ENCODE assay signal across 33 cellular contexts in genomic region chr2:109009920-109010610, GRCh38. TPM values are rescaled to one million over a fixed set of nuclear protein-coding genes. Genes with fewer than 3 reads are reported as not detected.
DNase-seq lines count a peak whose midpoint lies in the region; ATAC-seq, FAIRE-seq and TF ChIP-seq lines count a peak whose summit lies in the region.
"Had no signal": no experiment of that assay in that cellular context is flagged by ENCODE, and none has a peak within 500 bp of the region (broad histone marks: within the 10 kb centered on the region; RNA-seq: fewer than 3 reads in every experiment).

No MANE protein-coding gene starts in this region.

- no peak overlapping the region for H2AK5ac ChIP-seq in trophoblast cell (ENCODE audit: low read length)

- peak; percentile 47 for ATAC-seq in activated CD8-positive, alpha-beta T cell treated with anti-CD3 and anti-CD28 coated beads for 36 hours
- no peak for ATAC-seq in activated CD8-positive, alpha-beta T cell treated with anti-CD3 and anti-CD28 coated beads, Interleukin-2, amount 10 ng/mL, durations not matched to agents 7 days and 5 days
- ATAC-seq in K562 = no peak; the same call in 2 of the 3 replicates
- ATAC-seq in HG03139 (IDR thresholded peaks at IDR 0.05; ENCODE audit: unreplicated experiment) = no peak
- ATAC-seq: body of pancreas; natural killer cell treated with Interleukin-12 subunit alpha and Interleukin-12 subunit beta and Interleukin-15 and Interleukin-18, amount 100 ng/mL, for 72 hours; upper lobe of right lung had no signal

- H4K8ac ChIP-seq in trophoblast cell (ENCODE audit: low read depth, low read length) = no peak overlapping the region

- no peak for TF ChIP-seq RAD21 in K562 (CRISPR knock-in tag; conservative IDR thresholded peaks at IDR 0.05 in 1 of 2, IDR thresholded peaks at IDR 0.05 in 1 of 2)

- no peak overlapping the region for H3K27ac Mint-ChIP-seq in activated CD8-positive, alpha-beta T cell treated with anti-CD3 and anti-CD28 coated beads for 36 hours
- no peak overlapping the region for H3K27ac Mint-ChIP-seq in activated CD8-positive, alpha-beta T cell treated with anti-CD3 and anti-CD28 coated beads, Interleukin-2, amount 10 ng/mL, durations not matched to agents 7 days and 5 days
- H3K27ac Mint-ChIP-seq in CD8-positive, alpha-beta memory T cell = no peak overlapping the region
- H3K27ac Mint-ChIP-seq: activated CD4-positive, alpha-beta T cell treated with anti-CD3 and anti-CD28 coated beads, Interleukin-2, amount 10 ng/mL, durations not matched to agents 24 days and 14 days; activated naive CD8-positive, alpha-beta T cell; dendritic cell treated with granulocyte-macrophage colony-stimulating factor and Interleukin-4, amounts not matched to agents 40 ng/mL and 50 ng/mL, for 4 days; H9; natural killer cell treated with Interleukin-12 subunit alpha and Interleukin-12 subunit beta and Interleukin-15 and Interleukin-18, amount 100 ng/mL, for 72 hours had no signal

- intact Hi-C loops in activated CD8-positive, alpha-beta T cell treated with anti-CD3 and anti-CD28 coated beads for 36 hours (cut with micrococcal nuclease) = no loop called here
- intact Hi-C loops in K562 (cut with micrococcal nuclease) = no loop called here

- no peak overlapping the region for H2BK12ac ChIP-seq in trophoblast cell (ENCODE audit: low read length)

- H3K4me3 ChIP-seq in K562 (no peak overlapping the region), trophoblast cell (ENCODE audit: low read depth, low read length) (no peak overlapping the region)
- no peak overlapping the region for H3K4me3 ChIP-seq in CD8-positive, alpha-beta memory T cell (ENCODE audit: low read length)
- H3K4me3 ChIP-seq: BLaER1 treated with 17β-estradiol and CSF1 and Interleukin-3, amounts not matched to agents 10 nM and 100 nM; body of pancreas; stomach; upper lobe of right lung had no signal

- H3K18ac ChIP-seq in trophoblast cell (ENCODE audit: low read length) = no peak overlapping the region

- POLR2A ChIA-PET in activated CD8-positive, alpha-beta T cell treated with anti-CD3 and anti-CD28 coated beads for 36 hours (lab: Charles Lee) = no interaction called here
- POLR2A ChIA-PET in activated CD8-positive, alpha-beta T cell treated with anti-CD3 and anti-CD28 coated beads, Interleukin-2, amount 10 ng/mL, durations not matched to agents 7 days and 5 days (lab: Charles Lee) = interaction anchor here (1.1 kb wide), 1 partner anchor 10 kb away, joined by 3 read pairs; no protein-coding TSS in a partner anchor
- POLR2A ChIA-PET in K562 (lab: Yijun Ruan, JAX) = interaction anchor here (0.6 kb wide), 1 partner anchor 41 kb away, joined by 3 read pairs; no protein-coding TSS in a partner anchor
- POLR2A ChIA-PET in CD8-positive, alpha-beta memory T cell (lab: Charles Lee) = no interaction called here

- no peak for TF ChIP-seq POLR2A in K562 (conservative IDR thresholded peaks at IDR 0.05)

- H4K12ac ChIP-seq in trophoblast cell (ENCODE audit: low read depth, low read length) = no peak overlapping the region

- no peak overlapping the region for H2BK120ac ChIP-seq in trophoblast cell (ENCODE audit: insufficient read depth, low read length, poor library complexity)

- H2BK5ac ChIP-seq in trophoblast cell (ENCODE audit: low read depth, low read length, poor library complexity) = no peak overlapping the region

- H3K27ac ChIP-seq in K562 (ENCODE audit: extremely low read depth, low read depth, low read length) (no peak overlapping the region), trophoblast cell (ENCODE audit: low read depth, low read length) (no peak overlapping the region)
- H3K27ac ChIP-seq in CD8-positive, alpha-beta memory T cell (ENCODE audit: low read depth, low read length) = no peak overlapping the region
- H3K27ac ChIP-seq: BLaER1 treated with 17β-estradiol and CSF1 and Interleukin-3, amounts not matched to agents 10 nM and 100 nM; body of pancreas; HL-60; stomach; upper lobe of right lung had no signal

- H4K91ac ChIP-seq in trophoblast cell (ENCODE audit: low read depth, low read length) = no peak overlapping the region

- no TSS peak for BruUV-seq in K562 (replicated peaks; lab: Mats Ljungman, UMichigan)

- in situ Hi-C loops in K562 (cut with MboI) = no loop called here

- WGBS in K562 (ENCODE audit: insufficient coverage, low coverage, missing lambda C conversion rate) = 2% methylated on average over 9 of the region's 9 CpGs
- no CpG with 5 or more reads among the region's 9 CpGs for whole genome bisulfite sequencing in trophoblast cell (ENCODE audit: extremely low coverage, insufficient coverage, insufficient read length)

- no peaks in the 10 kb centered on the region for H3K79me1 ChIP-seq in trophoblast cell (ENCODE audit: low read length)

- H3K4me1 Mint-ChIP-seq in activated CD8-positive, alpha-beta T cell treated with anti-CD3 and anti-CD28 coated beads for 36 hours (ENCODE audit: low read depth) = peaks cover 6% of the 10 kb centered on the region
- no peaks in the 10 kb centered on the region for H3K4me1 Mint-ChIP-seq in activated CD8-positive, alpha-beta T cell treated with anti-CD3 and anti-CD28 coated beads, Interleukin-2, amount 10 ng/mL, durations not matched to agents 7 days and 5 days (ENCODE audit: low read depth)
- peaks cover 0 to 5% (median 0%) of the 10 kb centered on the region in 3 donors for H3K4me1 Mint-ChIP-seq in CD8-positive, alpha-beta memory T cell

- H3K27me3 Mint-ChIP-seq in activated CD8-positive, alpha-beta T cell treated with anti-CD3 and anti-CD28 coated beads for 36 hours = no peaks in the 10 kb centered on the region
- no peaks in the 10 kb centered on the region for H3K27me3 Mint-ChIP-seq in activated CD8-positive, alpha-beta T cell treated with anti-CD3 and anti-CD28 coated beads, Interleukin-2, amount 10 ng/mL, durations not matched to agents 7 days and 5 days (ENCODE audit: low read depth)
- H3K27me3 Mint-ChIP-seq in CD8-positive, alpha-beta memory T cell = no peaks in the 10 kb centered on the region
- H3K27me3 Mint-ChIP-seq: activated naive CD8-positive, alpha-beta T cell had no signal

- no peaks in the 10 kb centered on the region for H3K9me3 Mint-ChIP-seq in activated CD8-positive, alpha-beta T cell treated with anti-CD3 and anti-CD28 coated beads for 36 hours
- H3K9me3 Mint-ChIP-seq in activated CD8-positive, alpha-beta T cell treated with anti-CD3 and anti-CD28 coated beads, Interleukin-2, amount 10 ng/mL, durations not matched to agents 7 days and 5 days (ENCODE audit: insufficient read depth) = no peaks in the 10 kb centered on the region
- H3K9me3 Mint-ChIP-seq in CD8-positive, alpha-beta memory T cell = no peaks in the 10 kb centered on the region
- H3K9me3 Mint-ChIP-seq: activated CD4-positive, alpha-beta T cell treated with anti-CD3 and anti-CD28 coated beads, Interleukin-2, amount 10 ng/mL, durations not matched to agents 24 days and 14 days; dendritic cell treated with granulocyte-macrophage colony-stimulating factor and Interleukin-4, amounts not matched to agents 40 ng/mL and 50 ng/mL, for 4 days; H9; natural killer cell treated with Interleukin-12 subunit alpha and Interleukin-12 subunit beta and Interleukin-15 and Interleukin-18, amount 100 ng/mL, for 72 hours had no signal

- DNase-seq in activated CD8-positive, alpha-beta T cell treated with anti-CD3 and anti-CD28 coated beads for 36 hours = no peak
- DNase-seq in activated CD8-positive, alpha-beta T cell treated with anti-CD3 and anti-CD28 coated beads, Interleukin-2, amount 10 ng/mL, durations not matched to agents 7 days and 5 days = no peak
- DNase-seq in HT1080 (ENCODE audit: low read depth) = peak; percentile 20
- no peak for DNase-seq in K562 (ENCODE audit: extremely low read depth in 1 of 4, low spot score in 3 of 4)
- peak; percentile 45 to 58 for DNase-seq in trophoblast cell
- DNase-seq in activated gamma-delta T cell treated with Interleukin-2 at 50 U/mL for 16 hours = no peak
- DNase-seq in CD8-positive, alpha-beta memory T cell = no peak
- DNase-seq: activated CD4-positive, alpha-beta T cell treated with anti-CD3 and anti-CD28 coated beads, Interleukin-2, amount 10 ng/mL, durations not matched to agents 24 days and 14 days; body of pancreas; DMS 273 treated with DMSO at 0.1 percent for 48 hours; GF-D8; H9; KBM-7; mesendoderm; NCI-H1048; NCI-H2081 treated with DMSO at 0.1 percent for 48 hours; NCI-H524; stimulated activated CD4-positive, alpha-beta T cell treated with anti-CD3 and anti-CD28 coated beads, Interleukin-2, amount 100 ng/mL, for 48 hours; stomach; SW 1271; upper lobe of right lung had no signal

- no peaks in the 10 kb centered on the region for H3K79me2 ChIP-seq in K562 (ENCODE audit: control insufficient read depth, insufficient read depth, low read length)
- no peaks in the 10 kb centered on the region for H3K79me2 ChIP-seq in trophoblast cell (ENCODE audit: control insufficient read depth, insufficient read depth, low read length, poor library complexity)

- H3K4me3 Mint-ChIP-seq in activated CD8-positive, alpha-beta T cell treated with anti-CD3 and anti-CD28 coated beads for 36 hours = no peak overlapping the region
- no peak overlapping the region for H3K4me3 Mint-ChIP-seq in activated CD8-positive, alpha-beta T cell treated with anti-CD3 and anti-CD28 coated beads, Interleukin-2, amount 10 ng/mL, durations not matched to agents 7 days and 5 days
- no peak overlapping the region for H3K4me3 Mint-ChIP-seq in CD8-positive, alpha-beta memory T cell
- H3K4me3 Mint-ChIP-seq: activated CD4-positive, alpha-beta T cell treated with anti-CD3 and anti-CD28 coated beads, Interleukin-2, amount 10 ng/mL, durations not matched to agents 24 days and 14 days; activated naive CD8-positive, alpha-beta T cell; dendritic cell treated with granulocyte-macrophage colony-stimulating factor and Interleukin-4, amounts not matched to agents 40 ng/mL and 50 ng/mL, for 4 days; H9; natural killer cell treated with Interleukin-12 subunit alpha and Interleukin-12 subunit beta and Interleukin-15 and Interleukin-18, amount 100 ng/mL, for 72 hours had no signal

- no peak overlapping the region for H3K14ac ChIP-seq in trophoblast cell (ENCODE audit: low read length)

- no peak overlapping the region for H3K4ac ChIP-seq in trophoblast cell (ENCODE audit: low read depth, low read length)

- H2AFZ ChIP-seq in K562 (ENCODE audit: low read depth, low read length) = no peak overlapping the region
- no peak overlapping the region for H2AFZ ChIP-seq in trophoblast cell (ENCODE audit: insufficient read depth, low read length, poor library complexity)

- H3K36me3 Mint-ChIP-seq in activated CD8-positive, alpha-beta T cell treated with anti-CD3 and anti-CD28 coated beads for 36 hours (ENCODE audit: low read depth) = no peaks in the 10 kb centered on the region
- no peaks in the 10 kb centered on the region for H3K36me3 Mint-ChIP-seq in activated CD8-positive, alpha-beta T cell treated with anti-CD3 and anti-CD28 coated beads, Interleukin-2, amount 10 ng/mL, durations not matched to agents 7 days and 5 days (ENCODE audit: low read depth)
- H3K36me3 Mint-ChIP-seq in CD8-positive, alpha-beta memory T cell = no peaks in the 10 kb centered on the region
- H3K36me3 Mint-ChIP-seq: activated naive CD8-positive, alpha-beta T cell; natural killer cell treated with Interleukin-12 subunit alpha and Interleukin-12 subunit beta and Interleukin-15 and Interleukin-18, amount 100 ng/mL, for 72 hours had no signal

- H4K20me1 ChIP-seq in K562 (replicated peaks; ENCODE audit: control insufficient read depth, insufficient read depth, low read length) = no peaks in the 10 kb centered on the region
- H4K20me1 ChIP-seq: BLaER1 treated with 17β-estradiol and CSF1 and Interleukin-3, amounts not matched to agents 10 nM and 100 nM had no signal

- no peaks in the 10 kb centered on the region for H3K9me1 ChIP-seq in K562 (ENCODE audit: control insufficient read depth, insufficient read depth, low read length)

- CTCF ChIA-PET in activated CD8-positive, alpha-beta T cell treated with anti-CD3 and anti-CD28 coated beads for 36 hours (lab: Charles Lee) = interaction anchor here (2.1 kb wide), 1 partner anchor 8 kb away, joined by 6 read pairs; no protein-coding TSS in a partner anchor
- CTCF ChIA-PET in activated CD8-positive, alpha-beta T cell treated with anti-CD3 and anti-CD28 coated beads, Interleukin-2, amount 10 ng/mL, durations not matched to agents 7 days and 5 days (lab: Charles Lee) = no interaction called here
- CTCF ChIA-PET in K562 (lab: Yijun Ruan, JAX; ENCODE audit: low intra/inter-chr PET ratio) = no interaction called here
- CTCF ChIA-PET in CD8-positive, alpha-beta memory T cell (lab: Charles Lee) = no interaction called here

- H3K9me3 ChIP-seq in K562 (replicated peaks; ENCODE audit: control insufficient read depth, insufficient read depth, low read depth, low read length) (0 out of 2 replicates have a peak, but pooled peaks cover 3% of the 10 kb centered on the region), trophoblast cell (ENCODE audit: insufficient read depth, low read depth, low read length) (no peaks in the 10 kb centered on the region)
- H3K9me3 ChIP-seq in CD8-positive, alpha-beta memory T cell (ENCODE audit: low read length) = no peaks in the 10 kb centered on the region
- H3K9me3 ChIP-seq: BLaER1 treated with 17β-estradiol and CSF1 and Interleukin-3, amounts not matched to agents 10 nM and 100 nM; body of pancreas; stomach; upper lobe of right lung had no signal

- H3K4me2 ChIP-seq in K562 (ENCODE audit: insufficient read depth, low read length) (no peak overlapping the region), trophoblast cell (ENCODE audit: low read length) (no peak overlapping the region)
- H3K4me2 ChIP-seq: BLaER1 treated with 17β-estradiol and CSF1 and Interleukin-3, amounts not matched to agents 10 nM and 100 nM had no signal

- no peak for TF ChIP-seq EP300 in K562 (IDR thresholded peaks at IDR 0.05; ENCODE audit: low read length)

- H3K9ac ChIP-seq in K562 (ENCODE audit: insufficient read depth in 1 of 2, low read depth in 2 of 2, low read length in 2 of 2) (no peak overlapping the region), trophoblast cell (ENCODE audit: low read length) (no peak overlapping the region)
- H3K9ac ChIP-seq: BLaER1 treated with 17β-estradiol and CSF1 and Interleukin-3, amounts not matched to agents 10 nM and 100 nM had no signal

- H3K36me3 ChIP-seq in K562 (ENCODE audit: control insufficient read depth, insufficient read depth, low read length) (no peaks in the 10 kb centered on the region), trophoblast cell (ENCODE audit: control insufficient read depth in 1 of 2, insufficient read depth in 2 of 2, low read length in 2 of 2) (no peaks in the 10 kb centered on the region)
- no peaks in the 10 kb centered on the region for H3K36me3 ChIP-seq in CD8-positive, alpha-beta memory T cell (ENCODE audit: insufficient read depth, low read length)
- H3K36me3 ChIP-seq: BLaER1 treated with 17β-estradiol and CSF1 and Interleukin-3, amounts not matched to agents 10 nM and 100 nM; stomach; upper lobe of right lung had no signal

- peaks cover 12 to 35% of the 10 kb centered on the region in 2 experiments; a peak in 4 of 5 replicates for H3K27me3 ChIP-seq in K562 (ENCODE audit: control insufficient read depth in 2 of 2, insufficient read depth in 2 of 2, low read length in 2 of 2)
- H3K27me3 ChIP-seq in trophoblast cell (ENCODE audit: insufficient read depth, low read length) = no peaks in the 10 kb centered on the region
- no peaks in the 10 kb centered on the region for H3K27me3 ChIP-seq in CD8-positive, alpha-beta memory T cell (ENCODE audit: insufficient read depth, low read length, poor library complexity, severe bottlenecking)
- H3K27me3 ChIP-seq: BLaER1 treated with 17β-estradiol and CSF1 and Interleukin-3, amounts not matched to agents 10 nM and 100 nM; body of pancreas; stomach; upper lobe of right lung had no signal

- no peak for FAIRE-seq in K562 (lab: Jason Lieb, UNC)
- FAIRE-seq: A204.1, endothelial cell of umbilical vein, frontal cortex, GM12891, TTC549 had no signal

- H3K4me1 ChIP-seq in K562 (replicated peaks in 1 of 2; ENCODE audit: control insufficient read depth in 2 of 2, insufficient read depth in 2 of 2, low read length in 2 of 2) (no peaks in the 10 kb centered on the region; a peak in 3 of 5 replicates), trophoblast cell (ENCODE audit: control insufficient read depth in 1 of 2, insufficient read depth in 2 of 2, low read length in 2 of 2) (no peaks in the 10 kb centered on the region)
- no peaks in the 10 kb centered on the region for H3K4me1 ChIP-seq in CD8-positive, alpha-beta memory T cell (ENCODE audit: insufficient read depth, low read length)
- H3K4me1 ChIP-seq: body of pancreas, stomach, upper lobe of right lung had no signal

- no peak for TF ChIP-seq CTCF in activated CD8-positive, alpha-beta T cell treated with anti-CD3 and anti-CD28 coated beads for 36 hours (IDR thresholded peaks at IDR 0.05)
- TF ChIP-seq CTCF in K562 (IDR thresholded peaks at IDR 0.05 in 2 of 3, conservative IDR thresholded peaks at IDR 0.05 in 1 of 3; ENCODE audit: insufficient read depth in 2 of 3, low read depth in 1 of 3, low read length in 3 of 3) = no peak

- no peak overlapping the region for H3K23ac ChIP-seq in trophoblast cell (ENCODE audit: low read length)

RNA-seq across cellular contexts. Expression of gene EDAR, which starts 21.0 kb away (rescaled TPM):
- total RNA-seq in activated CD8-positive, alpha-beta T cell treated with anti-CD3 and anti-CD28 coated beads for 36 hours = under 1 TPM; 0.09 to 0.11 TPM
- not detected for total RNA-seq in activated CD8-positive, alpha-beta T cell treated with anti-CD3 and anti-CD28 coated beads, Interleukin-2, amount 10 ng/mL, durations not matched to agents 7 days and 5 days
- not detected in 2 replicates for total RNA-seq in HT1080 (2014; rRNA removed; shearing (Covaris generic))
- polyA plus RNA-seq in HT1080 (2015; cell fraction: cytosol; rRNA removed) = not detected in 2 replicates
- not detected in 2 replicates for polyA plus RNA-seq in HT1080 (2015; cell fraction: nucleus; rRNA removed)
- total RNA-seq in K562 (2011; cell fraction: chromatin; rRNA removed; ENCODE audit: low replicate concordance) = not detected in 2 replicates
- not detected in 2 replicates for total RNA-seq in K562 (2011; cell fraction: nucleolus; rRNA removed)
- not detected in 2 replicates for total RNA-seq in K562 (2011; cell fraction: nucleoplasm; rRNA removed)
- total RNA-seq in K562 (2014; rRNA removed) (not detected in 2 replicates), K562 (2014; rRNA removed; fragmentation: Illumina TruSeq; extraction: Trizol) (not detected in 2 replicates), K562 (2015; rRNA removed; fragmentation: Illumina TruSeq; extraction: Trizol) (not detected in 2 replicates), K562 (2021) (not detected in 2 replicates)
- polyA plus RNA-seq in K562 (2011; rRNA removed) (not detected in 2 replicates), K562 (2014; fragmentation: Illumina TruSeq; extraction: Trizol) (not detected in 2 replicates), K562 (2014; fragmentation: Nextera tagmentation; extraction: Ambion mirVana) (not detected), K562 (2014; rRNA removed) (0.01 TPM in 1 of 2 replicates, not detected in the other)
- not detected in 2 replicates for polyA plus RNA-seq in K562 (2011; cell fraction: cytosol; rRNA removed)
- polyA plus RNA-seq in K562 (2011; cell fraction: nucleus; rRNA removed) = not detected in 2 replicates
- not detected in 2 replicates for polyA plus RNA-seq in K562 (2012)
- not detected in 2 replicates for polyA minus RNA-seq in K562 (2011; rRNA and poly(A)+ RNA removed)
- polyA minus RNA-seq in K562 (2011; cell fraction: cytosol; rRNA and poly(A)+ RNA removed) = not detected in 2 replicates
- polyA minus RNA-seq in K562 (2011; cell fraction: nucleus; rRNA and poly(A)+ RNA removed) = not detected in 2 replicates
- polyA plus RNA-seq in trophoblast cell (2013) = 0.01 TPM in 2 replicates
- under 1 TPM; 0.07 to 0.16 TPM for total RNA-seq in CD8-positive, alpha-beta memory T cell
- 0.64 TPM for polyA plus RNA-seq in CD8-positive, alpha-beta memory T cell
- total RNA-seq: body of pancreas; endothelial cell of umbilical vein; H9; natural killer cell treated with Interleukin-12 subunit alpha and Interleukin-12 subunit beta and Interleukin-15 and Interleukin-18, amount 100 ng/mL, for 72 hours; posterior vena cava had no signal
- polyA plus RNA-seq: endothelial cell of umbilical vein had no signal

Comparison
In these comparisons a context has a peak if more than half of its experiments do, and no peak if none do; other contexts are left out.
1. POLR2A ChIA-PET loops: an anchor here in activated CD8-positive, alpha-beta T cell treated with anti-CD3 and anti-CD28 coated beads, Interleukin-2, amount 10 ng/mL, durations not matched to agents 7 days and 5 days (1.1 kb wide) and K562 (0.6 kb wide); none called in activated CD8-positive, alpha-beta T cell treated with anti-CD3 and anti-CD28 coated beads for 36 hours and CD8-positive, alpha-beta memory T cell.
2. DNase-seq: peak in HT1080 (single experiment) and trophoblast cell (2 of 2); none in activated CD8-positive, alpha-beta T cell treated with anti-CD3 and anti-CD28 coated beads for 36 hours (single experiment), activated CD8-positive, alpha-beta T cell treated with anti-CD3 and anti-CD28 coated beads, Interleukin-2, amount 10 ng/mL, durations not matched to agents 7 days and 5 days (single experiment), K562 (0 of 4), activated gamma-delta T cell treated with Interleukin-2 at 50 U/mL for 16 hours (single experiment) and CD8-positive, alpha-beta memory T cell (0 of 5).